ENCODE assay signal across 8 cellular contexts in genomic region chr6:139951172-139951571, GRCh38.
"Had no signal": no experiment of that assay in that cellular context is flagged by ENCODE, and none has a peak within 500 bp of the region (broad histone marks: within the 10 kb centered on the region; RNA-seq: fewer than 3 reads in every experiment).

No MANE protein-coding gene starts in this region.

- H2AFZ ChIP-seq: GM23248 had no signal

- H3K9me3 ChIP-seq: HAP-1 had no signal

- ATAC-seq: HCT116 had no signal

- H3K4me3 ChIP-seq: GM23248, HAP-1 had no signal

- H3K36me3 ChIP-seq: HAP-1 had no signal

- H3K9ac ChIP-seq: GM23248, KMS-11 had no signal

- H3K4me2 ChIP-seq: KMS-11 had no signal

- H3K4me1 ChIP-seq: HAP-1 had no signal

- H3K27ac ChIP-seq: GM23248, KMS-11 had no signal

- DNase-seq: GM23248, GOT3, H7, IMR-90, KBM-7 had no signal
